In genomic region chr12:104677441-104678089, GRCh38 we compare ENCODE assay signal across 18 cellular contexts.
A peak's percentile ranks its signal among the peaks of the same experiment; 100 is the strongest.
DNase-seq lines count a peak whose midpoint lies in the region; ATAC-seq, FAIRE-seq and TF ChIP-seq lines count a peak whose summit lies in the region.
"Had no signal": no experiment of that assay in that cellular context is flagged by ENCODE, and none has a peak within 500 bp of the region (broad histone marks: within the 10 kb centered on the region; RNA-seq: fewer than 3 reads in every experiment).

No MANE protein-coding gene starts in this region.

- intact Hi-C loops in activated T-helper 1 cell treated with anti-CD3 and anti-CD28 coated beads, Interleukin-12 subunit alpha, Interleukin-12 subunit beta, Interleukin-2, Interleukin-4 antibody, amounts not matched to agents 30 ng/mL and 10 ng/mL and 1 ng/mL, durations not matched to agents 14 hours and 24 hours and 36 hours (cut with micrococcal nuclease) = no loop called here
- intact Hi-C loops in upper lobe of right lung (cut with DNase I) (no loop called here), vagina (cut with DNase I) (no loop called here)

- no peaks in the 10 kb centered on the region for H3K27me3 Mint-ChIP-seq in activated naive CD8-positive, alpha-beta T cell treated with anti-CD3 and anti-CD28 coated beads, Interleukin-2, amount 10 ng/mL, durations not matched to agents 7 days and 5 days
- H3K27me3 Mint-ChIP-seq in activated naive CD8-positive, alpha-beta T cell treated with anti-CD3 and anti-CD28 coated beads, Interleukin-2, amount 50 U/mL, for 24 hours = no peaks in the 10 kb centered on the region
- no peaks in the 10 kb centered on the region for H3K27me3 Mint-ChIP-seq in activated T-helper 1 cell treated with anti-CD3 and anti-CD28 coated beads, Interleukin-12 subunit alpha, Interleukin-12 subunit beta, Interleukin-2, Interleukin-4 antibody, amounts not matched to agents 30 ng/mL and 10 ng/mL and 1 ng/mL, durations not matched to agents 14 hours and 24 hours and 36 hours (ENCODE audit: insufficient read depth)
- H3K27me3 Mint-ChIP-seq: activated CD4-positive, alpha-beta T cell treated with anti-CD3 and anti-CD28 coated beads for 36 hours had no signal

- TF ChIP-seq CTCF in lung (IDR thresholded peaks at IDR 0.05; ENCODE audit: control extremely low read depth, extremely low read depth) (no peak), upper lobe of right lung (IDR thresholded peaks at IDR 0.05) (no peak), vagina (IDR thresholded peaks at IDR 0.05) (no peak)

- no peak for DNase-seq in activated naive CD8-positive, alpha-beta T cell treated with anti-CD3 and anti-CD28 coated beads, Interleukin-2, amount 10 ng/mL, durations not matched to agents 7 days and 5 days
- DNase-seq in activated naive CD8-positive, alpha-beta T cell treated with anti-CD3 and anti-CD28 coated beads, Interleukin-2, amount 50 U/mL, for 24 hours = no peak
- no peak for DNase-seq in activated T-helper 1 cell treated with anti-CD3 and anti-CD28 coated beads, Interleukin-12 subunit alpha, Interleukin-12 subunit beta, Interleukin-2, Interleukin-4 antibody, amounts not matched to agents 30 ng/mL and 10 ng/mL and 1 ng/mL, durations not matched to agents 14 hours and 24 hours and 36 hours (ENCODE audit: low spot score)
- DNase-seq in lung (ENCODE audit: low spot score) (peak; percentile 57), upper lobe of right lung (no peak), GM19239 (ENCODE audit: insufficient read length, low spot score) (no peak), vagina (ENCODE audit: extremely low spot score in 2 of 2) (no peak)
- DNase-seq: activated CD4-positive, alpha-beta T cell treated with anti-CD3 and anti-CD28 coated beads for 36 hours; cerebellar nuclear complex; HFFc6; mesenchymal stem cell; NCI-H1092 treated with DMSO at 0.1 percent for 48 hours; NCI-H2171; small intestine had no signal

- H3K4me1 Mint-ChIP-seq in activated naive CD8-positive, alpha-beta T cell treated with anti-CD3 and anti-CD28 coated beads, Interleukin-2, amount 10 ng/mL, durations not matched to agents 7 days and 5 days = peaks cover 45% of the 10 kb centered on the region
- peaks cover 63% of the 10 kb centered on the region for H3K4me1 Mint-ChIP-seq in activated naive CD8-positive, alpha-beta T cell treated with anti-CD3 and anti-CD28 coated beads, Interleukin-2, amount 50 U/mL, for 24 hours
- H3K4me1 Mint-ChIP-seq in activated T-helper 1 cell treated with anti-CD3 and anti-CD28 coated beads, Interleukin-12 subunit alpha, Interleukin-12 subunit beta, Interleukin-2, Interleukin-4 antibody, amounts not matched to agents 30 ng/mL and 10 ng/mL and 1 ng/mL, durations not matched to agents 14 hours and 24 hours and 36 hours (ENCODE audit: low read depth) = peaks cover 86% of the 10 kb centered on the region

- no peak for FAIRE-seq in GM19239 (lab: Jason Lieb, UNC)
- FAIRE-seq: endothelial cell of umbilical vein, small intestine, urothelium cell line had no signal

- 88 to 91% methylated on average over 5 of the region's 5 CpGs for WGBS in lung, 2 donors

- no peak for TF ChIP-seq POLR2A in vagina (IDR thresholded peaks at IDR 0.05)

- H3K4me3 ChIP-seq in lung (no peak overlapping the region), upper lobe of right lung (no peak overlapping the region), vagina (no peak overlapping the region)
- H3K4me3 ChIP-seq: gastroesophageal sphincter had no signal

- peaks cover 8% of the 10 kb centered on the region for H3K36me3 Mint-ChIP-seq in activated naive CD8-positive, alpha-beta T cell treated with anti-CD3 and anti-CD28 coated beads, Interleukin-2, amount 10 ng/mL, durations not matched to agents 7 days and 5 days
- H3K36me3 Mint-ChIP-seq in activated naive CD8-positive, alpha-beta T cell treated with anti-CD3 and anti-CD28 coated beads, Interleukin-2, amount 50 U/mL, for 24 hours (ENCODE audit: low read depth) = no peaks in the 10 kb centered on the region
- peaks cover 12% of the 10 kb centered on the region for H3K36me3 Mint-ChIP-seq in activated T-helper 1 cell treated with anti-CD3 and anti-CD28 coated beads, Interleukin-12 subunit alpha, Interleukin-12 subunit beta, Interleukin-2, Interleukin-4 antibody, amounts not matched to agents 30 ng/mL and 10 ng/mL and 1 ng/mL, durations not matched to agents 14 hours and 24 hours and 36 hours (ENCODE audit: low read depth)

- H3K4me3 Mint-ChIP-seq in activated naive CD8-positive, alpha-beta T cell treated with anti-CD3 and anti-CD28 coated beads, Interleukin-2, amount 10 ng/mL, durations not matched to agents 7 days and 5 days = no peak overlapping the region
- H3K4me3 Mint-ChIP-seq in activated naive CD8-positive, alpha-beta T cell treated with anti-CD3 and anti-CD28 coated beads, Interleukin-2, amount 50 U/mL, for 24 hours = no peak overlapping the region
- H3K4me3 Mint-ChIP-seq in activated T-helper 1 cell treated with anti-CD3 and anti-CD28 coated beads, Interleukin-12 subunit alpha, Interleukin-12 subunit beta, Interleukin-2, Interleukin-4 antibody, amounts not matched to agents 30 ng/mL and 10 ng/mL and 1 ng/mL, durations not matched to agents 14 hours and 24 hours and 36 hours = no peak overlapping the region
- H3K4me3 Mint-ChIP-seq: activated CD4-positive, alpha-beta T cell treated with anti-CD3 and anti-CD28 coated beads for 36 hours; HFFc6 had no signal

- no peaks in the 10 kb centered on the region for H3K9me3 Mint-ChIP-seq in activated naive CD8-positive, alpha-beta T cell treated with anti-CD3 and anti-CD28 coated beads, Interleukin-2, amount 10 ng/mL, durations not matched to agents 7 days and 5 days
- H3K9me3 Mint-ChIP-seq in activated naive CD8-positive, alpha-beta T cell treated with anti-CD3 and anti-CD28 coated beads, Interleukin-2, amount 50 U/mL, for 24 hours = no peaks in the 10 kb centered on the region
- no peaks in the 10 kb centered on the region for H3K9me3 Mint-ChIP-seq in activated T-helper 1 cell treated with anti-CD3 and anti-CD28 coated beads, Interleukin-12 subunit alpha, Interleukin-12 subunit beta, Interleukin-2, Interleukin-4 antibody, amounts not matched to agents 30 ng/mL and 10 ng/mL and 1 ng/mL, durations not matched to agents 14 hours and 24 hours and 36 hours
- H3K9me3 Mint-ChIP-seq: HFFc6 had no signal

- peak overlapping the region; percentile 46 for H3K27ac Mint-ChIP-seq in activated naive CD8-positive, alpha-beta T cell treated with anti-CD3 and anti-CD28 coated beads, Interleukin-2, amount 10 ng/mL, durations not matched to agents 7 days and 5 days
- H3K27ac Mint-ChIP-seq in activated naive CD8-positive, alpha-beta T cell treated with anti-CD3 and anti-CD28 coated beads, Interleukin-2, amount 50 U/mL, for 24 hours = no peak overlapping the region
- peak overlapping the region; percentile 30 for H3K27ac Mint-ChIP-seq in activated T-helper 1 cell treated with anti-CD3 and anti-CD28 coated beads, Interleukin-12 subunit alpha, Interleukin-12 subunit beta, Interleukin-2, Interleukin-4 antibody, amounts not matched to agents 30 ng/mL and 10 ng/mL and 1 ng/mL, durations not matched to agents 14 hours and 24 hours and 36 hours
- H3K27ac Mint-ChIP-seq: HFFc6 had no signal

- H3K4me1 ChIP-seq in lung (ENCODE audit: control insufficient read depth in 2 of 2, insufficient read depth in 2 of 2, low read length in 2 of 2) (peaks cover 3 to 8% of the 10 kb centered on the region in 2 donors), upper lobe of right lung (peaks cover 19% of the 10 kb centered on the region), vagina (peaks cover 33% of the 10 kb centered on the region)

- peak overlapping the region in 1 of 2 donors; percentile 21 for H3K27ac ChIP-seq in lung (ENCODE audit: low read depth in 1 of 2, low read length in 1 of 2)
- no peak overlapping the region for H3K27ac ChIP-seq in upper lobe of right lung
- H3K27ac ChIP-seq in vagina = no peak overlapping the region
- H3K27ac ChIP-seq: gastroesophageal sphincter had no signal

- no peaks in the 10 kb centered on the region for H3K27me3 ChIP-seq in lung (ENCODE audit: control insufficient read depth, insufficient read depth)
- H3K27me3 ChIP-seq in upper lobe of right lung = no peaks in the 10 kb centered on the region
- H3K27me3 ChIP-seq in vagina = no peaks in the 10 kb centered on the region
- H3K27me3 ChIP-seq: gastroesophageal sphincter had no signal

- ATAC-seq in activated naive CD8-positive, alpha-beta T cell treated with anti-CD3 and anti-CD28 coated beads, Interleukin-2, amount 10 ng/mL, durations not matched to agents 7 days and 5 days (ENCODE audit: low read depth) = no peak
- ATAC-seq in activated naive CD8-positive, alpha-beta T cell treated with anti-CD3 and anti-CD28 coated beads, Interleukin-2, amount 50 U/mL, for 24 hours = no peak
- no peak for ATAC-seq in lung (ENCODE audit: insufficient read depth, low FRiP score)
- ATAC-seq in upper lobe of right lung = peak; percentile 65
- ATAC-seq in GM21529 (IDR thresholded peaks at IDR 0.05; ENCODE audit: unreplicated experiment) = no peak
- ATAC-seq: activated CD4-positive, alpha-beta T cell treated with anti-CD3 and anti-CD28 coated beads for 36 hours; gastroesophageal sphincter had no signal

- H3K9me3 ChIP-seq in lung (ENCODE audit: control insufficient read depth in 2 of 2, insufficient read depth in 1 of 2, low read length in 1 of 2) (no peaks in the 10 kb centered on the region), upper lobe of right lung (no peaks in the 10 kb centered on the region), vagina (no peaks in the 10 kb centered on the region)
- H3K9me3 ChIP-seq: gastroesophageal sphincter had no signal

- no peaks in the 10 kb centered on the region for H3K36me3 ChIP-seq in lung (ENCODE audit: control insufficient read depth in 2 of 2, insufficient read depth in 2 of 2, low read length in 2 of 2)
- no peaks in the 10 kb centered on the region for H3K36me3 ChIP-seq in upper lobe of right lung
- H3K36me3 ChIP-seq in vagina = no peaks in the 10 kb centered on the region
- H3K36me3 ChIP-seq: gastroesophageal sphincter had no signal

- POLR2A ChIA-PET in activated naive CD8-positive, alpha-beta T cell treated with anti-CD3 and anti-CD28 coated beads, Interleukin-2, amount 10 ng/mL, durations not matched to agents 7 days and 5 days (lab: Charles Lee) = no interaction called here
